14 cellular contexts compared by ENCODE assay signal in genomic region chr9:92327283-92327850, GRCh38. TPM values are rescaled to one million over a fixed set of nuclear protein-coding genes. Genes with fewer than 3 reads are reported as not detected.
DNase-seq lines count a peak whose midpoint lies in the region; ATAC-seq and TF ChIP-seq lines count a peak whose summit lies in the region.
"Had no signal": no experiment of that assay in that cellular context is flagged by ENCODE, and none has a peak within 500 bp of the region (broad histone marks: within the 10 kb centered on the region; RNA-seq: fewer than 3 reads in every experiment).

No MANE protein-coding gene starts in this region.

- intact Hi-C loops in CD4-positive, alpha-beta memory T cell (cut with micrococcal nuclease) = loop anchor here (10.0 kb wide), 1 partner anchor 903 kb away; the partner anchor contains the start of gene NFIL3
- intact Hi-C loops in HCT116 (cut with micrococcal nuclease) = loop anchor here (5.0 kb wide), 1 partner anchor 465 kb away; no protein-coding TSS in a partner anchor

- H3K4me1 Mint-ChIP-seq in CD4-positive, alpha-beta memory T cell = peaks cover 8 to 38% (median 29%) of the 10 kb centered on the region in 4 donors
- peaks cover 26 to 36% (median 33%) of the 10 kb centered on the region in 3 donors for H3K4me1 Mint-ChIP-seq in T-cell

- H3K9me3 Mint-ChIP-seq in CD4-positive, alpha-beta memory T cell = no peaks in the 10 kb centered on the region
- H3K9me3 Mint-ChIP-seq in T-cell = no peaks in the 10 kb centered on the region

- H2AFZ ChIP-seq in HCT116 (ENCODE audit: low read depth, low read length, poor library complexity, severe bottlenecking) = no peak overlapping the region

- CTCF ChIA-PET in CD4-positive, alpha-beta memory T cell (lab: Charles Lee; ENCODE audit: partially characterized antibody) = interaction anchor here (1.4 kb wide), 1 partner anchor 28 kb away, joined by 3 read pairs; no protein-coding TSS in a partner anchor
- CTCF ChIA-PET in HCT116 (lab: Charles Lee) = interaction anchor here (1.1 to 1.6 kb wide), 4 partner anchors 112 to 463 kb away, joined by 3 to 19 read pairs (median 6); no protein-coding TSS in a partner anchor
- CTCF ChIA-PET in T-cell (lab: Charles Lee) = interaction anchor here in 1 of 2 donors (0.6 kb wide), 1 partner anchor 82 kb away, joined by 3 read pairs; no protein-coding TSS in a partner anchor

- no peaks in the 10 kb centered on the region for H3K9me3 ChIP-seq in CD4-positive, alpha-beta memory T cell (ENCODE audit: control insufficient read depth in 1 of 2, low read length in 2 of 2)
- no peaks in the 10 kb centered on the region for H3K9me3 ChIP-seq in HCT116 (ENCODE audit: control insufficient read depth in 1 of 2, insufficient read depth in 1 of 2, low read depth in 1 of 2, low read length in 2 of 2)
- H3K9me3 ChIP-seq: neutrophil, suprapubic skin had no signal

- peaks cover 6 to 20% of the 10 kb centered on the region in 2 donors for H3K36me3 Mint-ChIP-seq in CD4-positive, alpha-beta memory T cell
- peaks cover 10% of the 10 kb centered on the region for H3K36me3 Mint-ChIP-seq in T-cell

- H3K36me3 ChIP-seq in CD4-positive, alpha-beta memory T cell (ENCODE audit: insufficient read depth, low read length) = peaks cover 9% of the 10 kb centered on the region
- H3K36me3 ChIP-seq in HCT116 (ENCODE audit: control insufficient read depth in 1 of 2, insufficient read depth in 2 of 2, low read length in 2 of 2) = peaks cover 6 to 10% of the 10 kb centered on the region in 2 experiments; a peak in 2 of 4 replicates

- RAD21 ChIA-PET in HCT116 (lab: Charles Lee; ENCODE audit: low non-redundant PET in 1 of 2, low total read pairs in 2 of 2, uncharacterized antibody in 2 of 2, unreplicated experiment in 2 of 2) = interaction anchor here in 1 of 2 experiments (0.8 kb wide), 1 partner anchor 188 kb away, joined by 3 read pairs; no protein-coding TSS in a partner anchor

- H3K9ac ChIP-seq in HCT116 (ENCODE audit: low read length) = 0 out of 2 replicates have a peak overlapping the region, but pooled peaks have one; percentile 88

- POLR2A ChIA-PET in CD4-positive, alpha-beta memory T cell (lab: Charles Lee; ENCODE audit: partially characterized antibody) = no interaction called here
- POLR2A ChIA-PET in HCT116 (lab: Charles Lee) = no interaction called here
- POLR2A ChIA-PET in T-cell (lab: Charles Lee) = no interaction called here

- no peak for TF ChIP-seq POLR2A in HCT116 (IDR thresholded peaks at IDR 0.05; ENCODE audit: borderline replicate concordance, extremely low read depth, insufficient read depth, insufficient read length)

- no peak overlapping the region for H3K4me3 ChIP-seq in CD4-positive, alpha-beta memory T cell (ENCODE audit: low read length in 2 of 2)
- H3K4me3 ChIP-seq in HCT116 (replicated peaks in 1 of 2; ENCODE audit: low read depth in 1 of 2, low read length in 2 of 2) = no peak overlapping the region

- TF ChIP-seq RAD21 in HCT116 (IDR thresholded peaks at IDR 0.05; ENCODE audit: low read depth) = no peak

- no peak overlapping the region for H3K27ac ChIP-seq in CD4-positive, alpha-beta memory T cell (ENCODE audit: low read depth, low read length)
- H3K27ac ChIP-seq in HCT116 (ENCODE audit: low read depth, low read length) (no peak overlapping the region), foreskin keratinocyte (peak overlapping the region; percentile 16)
- H3K27ac ChIP-seq: cardiac muscle cell, neutrophil, suprapubic skin had no signal

- H3K9me2 ChIP-seq in HCT116 (ENCODE audit: insufficient read depth) = no peaks in the 10 kb centered on the region

- H3K4me3 Mint-ChIP-seq in CD4-positive, alpha-beta memory T cell = peak overlapping the region in 6 of 8 donors; percentile 23 to 99 (median 96)
- H3K4me3 Mint-ChIP-seq in T-cell = peak overlapping the region; percentile 92 to 96 (median 96)

- H3K79me2 ChIP-seq in HCT116 (ENCODE audit: insufficient read depth, low read length) = peaks cover 29% of the 10 kb centered on the region

- DNase-seq in CD4-positive, alpha-beta memory T cell = no peak
- DNase-seq in HCT116 (ENCODE audit: low read depth, low spot score) = no peak
- DNase-seq in T-cell = no peak
- DNase-seq in foreskin keratinocyte = peak; percentile 73 to 83
- no peak for DNase-seq in SHP77 (lab: John Stamatoyannopoulos, UW)
- no peak for DNase-seq in NCI-H2029 treated with DMSO at 0.1 percent for 48 hours (lab: John Stamatoyannopoulos, UW)
- DNase-seq in stimulated activated CD4-positive, alpha-beta T cell treated with anti-CD3 and anti-CD28 coated beads, Interleukin-12 subunit alpha, Interleukin-12 subunit beta, amount 100 ng/mL, for 4 hours = no peak
- DNase-seq in NCI-H446 treated with DMSO at 0.1 percent for 48 hours (lab: John Stamatoyannopoulos, UW) = no peak
- DNase-seq: DMS153; stimulated activated CD4-positive, alpha-beta T cell treated with anti-CD3 and anti-CD28 coated beads, Interleukin-4, amount 100 ng/mL, for 24 hours had no signal

- no peaks in the 10 kb centered on the region for H3K27me3 ChIP-seq in CD4-positive, alpha-beta memory T cell (ENCODE audit: insufficient read depth, low read length)
- H3K27me3 ChIP-seq in HCT116 (ENCODE audit: insufficient read depth, low read length) (no peaks in the 10 kb centered on the region), foreskin keratinocyte (no peaks in the 10 kb centered on the region)
- H3K27me3 ChIP-seq: cardiac muscle cell, neutrophil, suprapubic skin had no signal

- ATAC-seq in HCT116 (no peak), T-cell (replicated peaks in 1 of 4) (no peak), foreskin keratinocyte (peak; percentile 52)
- ATAC-seq: esophagus mucosa had no signal

- peak overlapping the region in 4 of 7 donors; percentile 14 to 91 (median 50) for H3K27ac Mint-ChIP-seq in CD4-positive, alpha-beta memory T cell
- no peak overlapping the region for H3K27ac Mint-ChIP-seq in T-cell

- H4K20me1 ChIP-seq in HCT116 (ENCODE audit: insufficient read depth) = no peaks in the 10 kb centered on the region

- no TSS peak for BruUV-seq in HCT116 (replicated peaks; lab: Mats Ljungman, UMichigan)

- no peaks in the 10 kb centered on the region for H3K27me3 Mint-ChIP-seq in CD4-positive, alpha-beta memory T cell
- no peaks in the 10 kb centered on the region for H3K27me3 Mint-ChIP-seq in T-cell

- H3K4me1 ChIP-seq in CD4-positive, alpha-beta memory T cell (ENCODE audit: insufficient read depth, low read length) = peaks cover 26% of the 10 kb centered on the region
- H3K4me1 ChIP-seq in HCT116 (ENCODE audit: control insufficient read depth in 1 of 2, insufficient read depth in 2 of 2, low read length in 2 of 2) = peaks cover 9 to 17% of the 10 kb centered on the region in 2 experiments; a peak in 3 of 4 replicates
- peaks cover 28% of the 10 kb centered on the region for H3K4me1 ChIP-seq in foreskin keratinocyte

- TF ChIP-seq CTCF in HCT116 (IDR thresholded peaks at IDR 0.05 in 2 of 3, conservative IDR thresholded peaks at IDR 0.05 in 1 of 3; ENCODE audit: borderline replicate concordance in 1 of 3, insufficient read depth in 1 of 3, low read depth in 2 of 3, low read length in 2 of 3) (no peak), foreskin keratinocyte (conservative IDR thresholded peaks at IDR 0.05) (no peak)

- H3K4me2 ChIP-seq in HCT116 (ENCODE audit: low read length) = peak overlapping the region; percentile 82

TF ChIP-seq in HCT116, 20 proteins besides CTCF, POLR2A, EP300 and RAD21:
- TF ChIP-seq POLR2AphosphoS5 (IDR thresholded peaks at IDR 0.05; ENCODE audit: low read depth, low read length) (no peak), EZH2phosphoT487 (IDR thresholded peaks at IDR 0.05; ENCODE audit: borderline replicate concordance) (no peak), SP1 (IDR thresholded peaks at IDR 0.05; ENCODE audit: low read depth) (no peak), YY1 (IDR thresholded peaks at IDR 0.05; ENCODE audit: extremely low read depth, insufficient replicate concordance, low read depth, low read length) (no peak)

RNA-seq across cellular contexts. Expression of gene CENPP, which starts 1.6 kb away (rescaled TPM):
- total RNA-seq in CD4-positive, alpha-beta memory T cell = 1 to 10 TPM in 1 of 2 experiments, under 1 TPM in 1; 0.55 to 4.3 TPM
- polyA plus RNA-seq in CD4-positive, alpha-beta memory T cell = 1 to 10 TPM; 2.4 to 9.5 TPM
- 7.0 TPM for total RNA-seq in HCT116 (2021; ENCODE audit: unreplicated experiment)
- 1.0 and 1.6 TPM in 2 replicates for polyA plus RNA-seq in HCT116 (2012)
- 1 to 10 TPM; 1.9 to 5.0 (median 4.3) TPM for total RNA-seq in T-cell
- total RNA-seq in foreskin keratinocyte = 7.4 and 9.8 TPM in 2 replicates
- 4.7 and 8.1 TPM in 2 replicates for polyA plus RNA-seq in foreskin keratinocyte

RNA-seq across cellular contexts. Expression of gene NOL8, which starts 2.2 kb away (rescaled TPM):
- total RNA-seq in CD4-positive, alpha-beta memory T cell = 100 to 1,000 TPM in 1 of 2 experiments, 10 to 100 TPM in 1; 93.9 to 104 TPM
- 10 to 100 TPM; 12.3 to 38.7 TPM for polyA plus RNA-seq in CD4-positive, alpha-beta memory T cell
- 48.2 TPM for total RNA-seq in HCT116 (2021; ENCODE audit: unreplicated experiment)
- 10.0 and 14.2 TPM in 2 replicates for polyA plus RNA-seq in HCT116 (2012)
- 10 to 100 TPM; 51.4 to 83.2 (median 73.9) TPM for total RNA-seq in T-cell
- total RNA-seq in foreskin keratinocyte = 32.7 and 33.0 TPM in 2 replicates
- 15.2 and 16.8 TPM in 2 replicates for polyA plus RNA-seq in foreskin keratinocyte

RNA-seq across cellular contexts. Expression of gene IARS1, which starts 33.9 kb away (rescaled TPM):
- total RNA-seq in CD4-positive, alpha-beta memory T cell = 100 to 1,000 TPM; 109 to 112 TPM
- polyA plus RNA-seq in CD4-positive, alpha-beta memory T cell = 10 to 100 TPM; 69.7 to 71.3 TPM
- total RNA-seq in HCT116 (2021; ENCODE audit: unreplicated experiment) (279 TPM), T-cell (100 to 1,000 TPM in 3 of 5 donors, 10 to 100 TPM in 2; 70.5 to 124 (median 113) TPM), foreskin keratinocyte (197 and 229 TPM in 2 replicates)
- 124 and 161 TPM in 2 replicates for polyA plus RNA-seq in HCT116 (2012)
- 69.4 and 70.2 TPM in 2 replicates for polyA plus RNA-seq in foreskin keratinocyte

Comparison
In these comparisons a context has a peak if more than half of its experiments do, and no peak if none do; other contexts are left out.
1. DNase-seq: peak in foreskin keratinocyte (2 of 2); none in CD4-positive, alpha-beta memory T cell (0 of 5), HCT116 (single experiment), T-cell (0 of 34), SHP77 (0 of 2), NCI-H2029 treated with DMSO at 0.1 percent for 48 hours (single experiment), stimulated activated CD4-positive, alpha-beta T cell treated with anti-CD3 and anti-CD28 coated beads, Interleukin-12 subunit alpha, Interleukin-12 subunit beta, amount 100 ng/mL, for 4 hours (single experiment) and NCI-H446 treated with DMSO at 0.1 percent for 48 hours (single experiment).
2. H3K27ac Mint-ChIP-seq: peak in CD4-positive, alpha-beta memory T cell (4 of 7); none in T-cell (0 of 2).